1 cellular context compared by ENCODE assay signal in the genomic region with DNA sequence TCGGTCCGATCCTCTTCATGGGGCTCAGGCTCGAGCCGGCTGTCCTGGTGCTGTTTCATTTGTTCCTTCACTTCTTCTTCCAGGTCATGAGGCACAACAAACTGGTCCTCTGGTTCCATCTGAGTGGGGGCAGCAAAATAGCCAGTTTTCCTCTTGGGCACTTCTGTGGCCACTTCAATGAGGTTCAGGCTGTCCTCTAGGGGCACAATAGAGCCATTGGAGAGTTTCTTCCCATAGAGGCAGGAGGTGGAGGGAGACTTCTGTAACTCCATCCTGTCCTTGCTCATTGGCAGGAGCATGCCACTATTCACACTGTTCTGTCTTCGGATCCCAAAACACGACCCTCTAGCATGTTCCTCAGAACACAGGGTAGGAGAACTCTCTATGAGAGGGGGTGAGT.
TF ChIP-seq lines count a peak whose summit lies in the region.

No MANE protein-coding gene starts in this region.

TF ChIP-seq in WTC11, 78 proteins besides CTCF, POLR2A, EP300 and RAD21 (continued from another document):
- TF ChIP-seq ATF1 (CRISPR knock-in tag; IDR thresholded peaks at IDR 0.05) (no peak), ELF4 (CRISPR knock-in tag; IDR thresholded peaks at IDR 0.05; ENCODE audit: low read depth) (no peak), IRF2 (CRISPR knock-in tag; IDR thresholded peaks at IDR 0.05; ENCODE audit: borderline replicate concordance, low read depth) (no peak), NFATC4 (CRISPR knock-in tag; IDR thresholded peaks at IDR 0.05) (no peak), ZNF263 (CRISPR knock-in tag; IDR thresholded peaks at IDR 0.05; ENCODE audit: low read depth) (no peak), SP1 (CRISPR knock-in tag; conservative IDR thresholded peaks at IDR 0.05) (no peak), SMAD4 (CRISPR knock-in tag; IDR thresholded peaks at IDR 0.05) (no peak), NR1H2 (CRISPR knock-in tag; IDR thresholded peaks at IDR 0.05) (no peak), KAT7 (CRISPR knock-in tag; IDR thresholded peaks at IDR 0.05; ENCODE audit: borderline replicate concordance) (no peak), GABPB1 (CRISPR knock-in tag; IDR thresholded peaks at IDR 0.05) (no peak)
